In genomic region chr10:29292406-29292805, GRCh38 we compare ENCODE assay signal across 16 cellular contexts. TPM values are rescaled to one million over a fixed set of nuclear protein-coding genes. Genes with fewer than 3 reads are reported as not detected.
A peak's percentile ranks its signal among the peaks of the same experiment; 100 is the strongest.
DNase-seq lines count a peak whose midpoint lies in the region; FAIRE-seq and TF ChIP-seq lines count a peak whose summit lies in the region.
"Not testable (repeated sequence)": the region's sequence is repeated elsewhere in the genome, so short reads cannot be mapped to it uniquely, and the experiment has no call there.
"Had no signal": no experiment of that assay in that cellular context is flagged by ENCODE, and none has a peak within 500 bp of the region (broad histone marks: within the 10 kb centered on the region; RNA-seq: fewer than 3 reads in every experiment).

No MANE protein-coding gene starts in this region.

- not testable (repeated sequence) for H3K27ac ChIP-seq in esophagus muscularis mucosa (replicated peaks in 1 of 4)

- H3K9me3 Mint-ChIP-seq in osteocyte (ENCODE audit: unreplicated experiment): peaks cover 29% of the 10 kb centered on the region

- H3K4me1 Mint-ChIP-seq in osteocyte (ENCODE audit: unreplicated experiment): not testable (repeated sequence)

- H3K9me3 ChIP-seq in esophagus muscularis mucosa: peaks cover 0 to 18% (median 16%) of the 10 kb centered on the region in 4 donors

- not testable (repeated sequence) for H3K27ac Mint-ChIP-seq in osteocyte (ENCODE audit: unreplicated experiment)

- not testable (repeated sequence) for H3K4me3 Mint-ChIP-seq in osteocyte (ENCODE audit: unreplicated experiment)

- H3K27me3 Mint-ChIP-seq in osteocyte (ENCODE audit: unreplicated experiment): not testable (repeated sequence)

- not testable (repeated sequence) for H3K4me1 ChIP-seq in esophagus muscularis mucosa

- H3K36me3 Mint-ChIP-seq in osteocyte (ENCODE audit: unreplicated experiment): not testable (repeated sequence)

- intact Hi-C loops in esophagus muscularis mucosa (cut with DNase I): loop anchor here (10.0 kb wide), 1 partner anchor 158 kb away; no protein-coding TSS in a partner anchor

- not testable (repeated sequence) for DNase-seq in bronchial epithelial cell (ENCODE audit: low read depth); urothelium cell line (ENCODE audit: low spot score)
- DNase-seq in esophagus muscularis mucosa (ENCODE audit: extremely low spot score) (peak; percentile 89), islet precursor cell (peak; percentile 20), osteocyte (ENCODE audit: extremely low spot score, unreplicated experiment) (peak; percentile 66)

- not testable (repeated sequence) for TF ChIP-seq POLR2A in esophagus muscularis mucosa (IDR thresholded peaks at IDR 0.05; ENCODE audit: low read depth)

- FAIRE-seq in bronchial epithelial cell (lab: Jason Lieb, UNC) (peak; percentile 73), urothelium cell line (lab: Jason Lieb, UNC) (peak; percentile 81)

- H3K36me3 ChIP-seq in bronchial epithelial cell (ENCODE audit: control insufficient read depth, insufficient read depth, low read length); esophagus muscularis mucosa: not testable (repeated sequence)

- not testable (repeated sequence) for H3K27me3 ChIP-seq in bronchial epithelial cell (ENCODE audit: control insufficient read depth, insufficient read depth, low read length); esophagus muscularis mucosa

- TF ChIP-seq CTCF in bronchial epithelial cell (IDR thresholded peaks at IDR 0.05; ENCODE audit: insufficient read depth, low read length, severe bottlenecking); esophagus muscularis mucosa (IDR thresholded peaks at IDR 0.05); osteocyte (IDR thresholded peaks at IDR 0.05): not testable (repeated sequence)

- WGBS in esophagus muscularis mucosa: 94% methylated on average over 13 of the region's 13 CpGs

- not testable (repeated sequence) for H3K4me3 ChIP-seq in bronchial epithelial cell (ENCODE audit: low read depth, low read length); esophagus muscularis mucosa

- TF ChIP-seq EP300 in esophagus muscularis mucosa (IDR thresholded peaks at IDR 0.05): not testable (repeated sequence)

RNA-seq across cellular contexts. Expression of gene LYZL1, which starts 3.5 kb away (rescaled TPM):
- total RNA-seq in bronchial epithelial cell (not detected in 2 replicates), esophagus muscularis mucosa (not detected), osteocyte (not detected in 2 replicates)
- total RNA-seq: A172; A673; B cell; Caco-2; Calu3; CD4-positive, alpha-beta memory T cell; CD4-positive, alpha-beta T cell; CD4-positive, CD25-positive, alpha-beta regulatory T cell; CD8-positive, alpha-beta memory T cell; CD8-positive, alpha-beta T cell; Daoy had no signal
